ENCODE assay signal across 1 cellular context in the genomic region with DNA sequence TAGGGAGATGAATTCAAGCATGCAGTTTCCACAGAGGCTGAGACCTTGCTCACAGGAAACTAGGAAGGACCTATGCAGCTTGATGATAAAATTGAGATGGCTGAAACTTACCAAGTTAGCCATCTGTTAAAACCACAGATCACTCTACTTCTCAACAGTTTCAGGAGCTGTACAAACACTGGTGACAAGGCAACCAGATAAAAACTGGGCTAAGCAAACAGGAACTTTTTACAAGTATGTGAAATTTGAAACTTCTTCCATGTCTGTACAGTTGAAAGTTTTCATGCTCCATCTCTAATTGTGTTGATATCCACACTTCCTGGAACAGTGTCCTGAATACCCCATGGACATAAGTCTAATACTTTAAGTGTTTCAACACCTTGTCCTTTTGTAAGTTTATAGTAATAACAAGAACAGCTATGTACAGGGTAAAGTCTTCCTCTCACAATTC.
TF ChIP-seq lines count a peak whose summit lies in the region.

No MANE protein-coding gene starts in this region.

TF ChIP-seq in K562, 482 proteins besides CTCF, POLR2A, EP300 and RAD21 (continued from another document and continues in another):
- TF ChIP-seq, protein P1, sequence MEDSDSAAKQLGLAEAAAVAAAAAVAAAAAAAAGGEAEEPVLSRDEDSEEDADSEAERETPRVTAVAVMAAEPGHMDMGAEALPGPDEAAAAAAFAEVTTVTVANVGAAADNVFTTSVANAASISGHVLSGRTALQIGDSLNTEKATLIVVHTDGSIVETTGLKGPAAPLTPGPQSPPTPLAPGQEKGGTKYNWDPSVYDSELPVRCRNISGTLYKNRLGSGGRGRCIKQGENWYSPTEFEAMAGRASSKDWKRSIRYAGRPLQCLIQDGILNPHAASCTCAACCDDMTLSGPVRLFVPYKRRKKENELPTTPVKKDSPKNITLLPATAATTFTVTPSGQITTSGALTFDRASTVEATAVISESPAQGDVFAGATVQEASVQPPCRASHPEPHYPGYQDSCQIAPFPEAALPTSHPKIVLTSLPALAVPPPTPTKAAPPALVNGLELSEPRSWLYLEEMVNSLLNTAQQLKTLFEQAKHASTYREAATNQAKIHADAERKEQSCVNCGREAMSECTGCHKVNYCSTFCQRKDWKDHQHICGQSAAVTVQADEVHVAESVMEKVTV (CRISPR knock-in tag; IDR thresholded peaks at IDR 0.05) = 0 out of 2 replicates have a peak, but pooled peaks have one; percentile 6
- no peak for TF ChIP-seq TCF7L2 (IDR thresholded peaks at IDR 0.05; ENCODE audit: low read depth, low read length)
- TF ChIP-seq ZNF184 (CRISPR knock-in tag; IDR thresholded peaks at IDR 0.05) = no peak
- peak; percentile 85 for TF ChIP-seq SMARCE1 (IDR thresholded peaks at IDR 0.05)
- peak; percentile 91 for TF ChIP-seq ARID1B (IDR thresholded peaks at IDR 0.05)
- TF ChIP-seq ASH1L (IDR thresholded peaks at IDR 0.05; ENCODE audit: borderline replicate concordance, low read depth, partially characterized antibody) = no peak
- TF ChIP-seq JUND (IDR thresholded peaks at IDR 0.05; ENCODE audit: borderline replicate concordance, low read depth, low read length) = peak; percentile 60; the same call in 1 of the 2 replicates
- peak; percentile 62; the same call in 1 of the 3 replicates for TF ChIP-seq JUND (tag; IDR thresholded peaks at IDR 0.05; ENCODE audit: borderline replicate concordance, low read depth, low read length)
- TF ChIP-seq BRD9 (IDR thresholded peaks at IDR 0.05; ENCODE audit: low read depth, partially characterized antibody) = peak; percentile 50
- no peak for TF ChIP-seq SPI1 (IDR thresholded peaks at IDR 0.05; ENCODE audit: borderline replicate concordance, low read depth, low read length)
- TF ChIP-seq FOXM1 (IDR thresholded peaks at IDR 0.05; ENCODE audit: low read depth) = peak; percentile 74
- TF ChIP-seq FOXM1 (CRISPR knock-in tag; IDR thresholded peaks at IDR 0.05; ENCODE audit: low read depth) = no peak
- TF ChIP-seq, protein P2, sequence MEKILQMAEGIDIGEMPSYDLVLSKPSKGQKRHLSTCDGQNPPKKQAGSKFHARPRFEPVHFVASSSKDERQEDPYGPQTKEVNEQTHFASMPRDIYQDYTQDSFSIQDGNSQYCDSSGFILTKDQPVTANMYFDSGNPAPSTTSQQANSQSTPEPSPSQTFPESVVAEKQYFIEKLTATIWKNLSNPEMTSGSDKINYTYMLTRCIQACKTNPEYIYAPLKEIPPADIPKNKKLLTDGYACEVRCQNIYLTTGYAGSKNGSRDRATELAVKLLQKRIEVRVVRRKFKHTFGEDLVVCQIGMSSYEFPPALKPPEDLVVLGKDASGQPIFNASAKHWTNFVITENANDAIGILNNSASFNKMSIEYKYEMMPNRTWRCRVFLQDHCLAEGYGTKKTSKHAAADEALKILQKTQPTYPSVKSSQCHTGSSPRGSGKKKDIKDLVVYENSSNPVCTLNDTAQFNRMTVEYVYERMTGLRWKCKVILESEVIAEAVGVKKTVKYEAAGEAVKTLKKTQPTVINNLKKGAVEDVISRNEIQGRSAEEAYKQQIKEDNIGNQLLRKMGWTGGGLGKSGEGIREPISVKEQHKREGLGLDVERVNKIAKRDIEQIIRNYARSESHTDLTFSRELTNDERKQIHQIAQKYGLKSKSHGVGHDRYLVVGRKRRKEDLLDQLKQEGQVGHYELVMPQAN (IDR thresholded peaks at IDR 0.05; ENCODE audit: borderline replicate concordance) = no peak
- peak; percentile 80 for TF ChIP-seq CBFA2T2 (conservative IDR thresholded peaks at IDR 0.05)
- no peak for TF ChIP-seq WHSC1 (IDR thresholded peaks at IDR 0.05; ENCODE audit: low read length)
- TF ChIP-seq CTBP1 (IDR thresholded peaks at IDR 0.05; ENCODE audit: borderline replicate concordance) = peak; percentile 49; the same call in 1 of the 2 replicates
- TF ChIP-seq, protein P3, sequence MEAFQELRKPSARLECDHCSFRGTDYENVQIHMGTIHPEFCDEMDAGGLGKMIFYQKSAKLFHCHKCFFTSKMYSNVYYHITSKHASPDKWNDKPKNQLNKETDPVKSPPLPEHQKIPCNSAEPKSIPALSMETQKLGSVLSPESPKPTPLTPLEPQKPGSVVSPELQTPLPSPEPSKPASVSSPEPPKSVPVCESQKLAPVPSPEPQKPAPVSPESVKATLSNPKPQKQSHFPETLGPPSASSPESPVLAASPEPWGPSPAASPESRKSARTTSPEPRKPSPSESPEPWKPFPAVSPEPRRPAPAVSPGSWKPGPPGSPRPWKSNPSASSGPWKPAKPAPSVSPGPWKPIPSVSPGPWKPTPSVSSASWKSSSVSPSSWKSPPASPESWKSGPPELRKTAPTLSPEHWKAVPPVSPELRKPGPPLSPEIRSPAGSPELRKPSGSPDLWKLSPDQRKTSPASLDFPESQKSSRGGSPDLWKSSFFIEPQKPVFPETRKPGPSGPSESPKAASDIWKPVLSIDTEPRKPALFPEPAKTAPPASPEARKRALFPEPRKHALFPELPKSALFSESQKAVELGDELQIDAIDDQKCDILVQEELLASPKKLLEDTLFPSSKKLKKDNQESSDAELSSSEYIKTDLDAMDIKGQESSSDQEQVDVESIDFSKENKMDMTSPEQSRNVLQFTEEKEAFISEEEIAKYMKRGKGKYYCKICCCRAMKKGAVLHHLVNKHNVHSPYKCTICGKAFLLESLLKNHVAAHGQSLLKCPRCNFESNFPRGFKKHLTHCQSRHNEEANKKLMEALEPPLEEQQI (IDR thresholded peaks at IDR 0.05) = no peak
- no peak for TF ChIP-seq KAT2B (IDR thresholded peaks at IDR 0.05; ENCODE audit: low read depth, low read length)
- no peak for TF ChIP-seq SMC3 (conservative IDR thresholded peaks at IDR 0.05; ENCODE audit: insufficient read depth, low read depth, low read length)
- peak; percentile 9; the same call in 1 of the 2 replicates for TF ChIP-seq CEBPB (tag; IDR thresholded peaks at IDR 0.05)
- TF ChIP-seq ZNF444 (CRISPR knock-in tag; IDR thresholded peaks at IDR 0.05) = no peak
- peak; percentile 54 for TF ChIP-seq RFX1 (IDR thresholded peaks at IDR 0.05)
- TF ChIP-seq ZNF764 (CRISPR knock-in tag; IDR thresholded peaks at IDR 0.05; ENCODE audit: low read depth) = no peak
- peak; percentile 65 for TF ChIP-seq GATA2 (CRISPR knock-in tag; IDR thresholded peaks at IDR 0.05)
- no peak for TF ChIP-seq MCM7 (IDR thresholded peaks at IDR 0.05)
- TF ChIP-seq ZNF445 (CRISPR knock-in tag; IDR thresholded peaks at IDR 0.05; ENCODE audit: low read depth) = no peak
- TF ChIP-seq CREB1 (IDR thresholded peaks at IDR 0.05) = peak; percentile 27; the same call in 1 of the 2 replicates
- TF ChIP-seq CREB1 (CRISPR knock-in tag; IDR thresholded peaks at IDR 0.05) = no peak
- TF ChIP-seq ESRRB (CRISPR knock-in tag; IDR thresholded peaks at IDR 0.05; ENCODE audit: borderline replicate concordance) = no peak
- no peak for TF ChIP-seq RHOXF2B (CRISPR knock-in tag; conservative IDR thresholded peaks at IDR 0.05)
- peak; percentile 60 for TF ChIP-seq CCNT2 (IDR thresholded peaks at IDR 0.05; ENCODE audit: borderline replicate concordance, extremely low read depth, insufficient read length, low read depth, low read length)
- TF ChIP-seq, protein P4, sequence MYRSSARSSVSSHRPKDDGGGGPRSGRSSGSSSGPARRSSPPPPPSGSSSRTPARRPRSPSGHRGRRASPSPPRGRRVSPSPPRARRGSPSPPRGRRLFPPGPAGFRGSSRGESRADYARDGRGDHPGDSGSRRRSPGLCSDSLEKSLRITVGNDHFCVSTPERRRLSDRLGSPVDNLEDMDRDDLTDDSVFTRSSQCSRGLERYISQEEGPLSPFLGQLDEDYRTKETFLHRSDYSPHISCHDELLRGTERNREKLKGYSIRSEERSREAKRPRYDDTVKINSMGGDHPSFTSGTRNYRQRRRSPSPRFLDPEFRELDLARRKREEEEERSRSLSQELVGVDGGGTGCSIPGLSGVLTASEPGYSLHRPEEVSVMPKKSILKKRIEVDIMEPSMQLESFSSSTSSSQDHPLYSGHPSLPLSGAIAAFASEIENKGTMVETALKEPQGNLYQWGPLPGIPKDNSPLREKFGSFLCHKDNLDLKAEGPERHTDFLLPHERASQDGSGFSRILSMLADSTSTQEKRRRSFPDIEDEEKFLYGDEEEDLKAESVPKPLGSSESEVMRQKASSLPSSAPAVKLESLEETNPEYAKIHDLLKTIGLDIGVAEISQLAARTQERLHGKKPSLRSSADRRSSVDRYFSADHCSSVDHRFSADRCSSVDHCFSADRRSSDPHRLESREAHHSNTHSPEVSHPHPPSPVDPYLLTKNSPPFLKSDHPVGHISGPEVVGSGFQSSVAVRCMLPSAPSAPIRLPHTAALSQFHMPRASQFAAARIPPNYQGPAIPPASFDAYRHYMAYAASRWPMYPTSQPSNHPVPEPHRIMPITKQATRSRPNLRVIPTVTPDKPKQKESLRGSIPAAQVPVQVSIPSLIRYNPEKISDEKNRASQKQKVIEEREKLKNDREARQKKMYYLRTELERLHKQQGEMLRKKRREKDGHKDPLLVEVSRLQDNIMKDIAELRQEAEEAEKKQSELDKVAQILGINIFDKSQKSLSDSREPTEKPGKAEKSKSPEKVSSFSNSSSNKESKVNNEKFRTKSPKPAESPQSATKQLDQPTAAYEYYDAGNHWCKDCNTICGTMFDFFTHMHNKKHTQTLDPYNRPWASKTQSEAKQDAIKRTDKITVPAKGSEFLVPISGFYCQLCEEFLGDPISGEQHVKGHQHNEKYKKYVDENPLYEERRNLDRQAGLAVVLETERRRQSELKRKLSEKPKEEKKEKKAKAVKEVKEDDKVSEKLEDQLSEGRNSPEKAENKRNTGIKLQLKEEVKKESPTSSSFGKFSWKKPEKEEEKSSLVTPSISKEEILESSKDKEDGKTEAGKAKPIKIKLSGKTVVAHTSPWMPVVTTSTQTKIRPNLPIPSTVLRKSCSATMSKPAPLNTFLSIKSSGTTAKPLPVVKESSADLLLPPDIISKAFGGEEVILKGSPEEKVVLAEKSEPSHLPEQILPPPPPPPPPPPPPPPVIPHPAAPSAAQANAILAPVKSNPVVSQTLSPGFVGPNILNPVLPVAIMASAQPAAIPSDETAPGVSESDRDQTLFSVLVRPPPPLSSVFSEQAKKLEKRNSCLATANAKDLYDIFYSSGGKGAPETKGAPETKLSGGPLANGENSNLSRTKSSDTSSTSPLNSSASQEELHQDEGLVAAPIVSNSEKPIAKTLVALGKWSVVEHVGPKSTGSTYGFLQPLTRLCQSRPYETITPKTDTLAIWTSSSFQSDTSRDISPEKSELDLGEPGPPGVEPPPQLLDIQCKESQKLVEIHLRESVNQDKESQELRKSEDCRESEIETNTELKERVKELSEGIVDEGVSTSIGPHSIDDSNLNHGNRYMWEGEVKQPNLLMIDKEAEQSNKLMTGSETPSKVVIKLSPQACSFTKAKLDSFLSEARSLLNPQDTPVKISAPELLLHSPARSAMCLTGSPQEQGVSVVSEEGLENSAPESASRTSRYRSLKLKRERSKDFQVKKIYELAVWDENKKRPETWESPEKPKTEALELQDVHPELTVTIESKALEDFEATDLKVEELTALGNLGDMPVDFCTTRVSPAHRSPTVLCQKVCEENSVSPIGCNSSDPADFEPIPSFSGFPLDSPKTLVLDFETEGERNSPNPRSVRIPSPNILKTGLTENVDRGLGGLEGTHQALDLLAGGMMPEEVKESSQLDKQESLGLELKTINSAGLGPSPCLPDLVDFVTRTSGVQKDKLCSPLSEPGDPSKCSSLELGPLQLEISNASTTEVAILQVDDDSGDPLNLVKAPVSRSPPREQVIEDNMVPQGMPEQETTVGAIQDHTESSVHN (IDR thresholded peaks at IDR 0.05; ENCODE audit: borderline replicate concordance in 1 of 2, low read depth in 1 of 2) = 0 out of 4 replicates have a peak, but pooled peaks of 1 of the 2 experiments have one; percentile 15
- TF ChIP-seq MIER1 (IDR thresholded peaks at IDR 0.05; ENCODE audit: low read depth) = no peak
- TF ChIP-seq, protein P5, sequence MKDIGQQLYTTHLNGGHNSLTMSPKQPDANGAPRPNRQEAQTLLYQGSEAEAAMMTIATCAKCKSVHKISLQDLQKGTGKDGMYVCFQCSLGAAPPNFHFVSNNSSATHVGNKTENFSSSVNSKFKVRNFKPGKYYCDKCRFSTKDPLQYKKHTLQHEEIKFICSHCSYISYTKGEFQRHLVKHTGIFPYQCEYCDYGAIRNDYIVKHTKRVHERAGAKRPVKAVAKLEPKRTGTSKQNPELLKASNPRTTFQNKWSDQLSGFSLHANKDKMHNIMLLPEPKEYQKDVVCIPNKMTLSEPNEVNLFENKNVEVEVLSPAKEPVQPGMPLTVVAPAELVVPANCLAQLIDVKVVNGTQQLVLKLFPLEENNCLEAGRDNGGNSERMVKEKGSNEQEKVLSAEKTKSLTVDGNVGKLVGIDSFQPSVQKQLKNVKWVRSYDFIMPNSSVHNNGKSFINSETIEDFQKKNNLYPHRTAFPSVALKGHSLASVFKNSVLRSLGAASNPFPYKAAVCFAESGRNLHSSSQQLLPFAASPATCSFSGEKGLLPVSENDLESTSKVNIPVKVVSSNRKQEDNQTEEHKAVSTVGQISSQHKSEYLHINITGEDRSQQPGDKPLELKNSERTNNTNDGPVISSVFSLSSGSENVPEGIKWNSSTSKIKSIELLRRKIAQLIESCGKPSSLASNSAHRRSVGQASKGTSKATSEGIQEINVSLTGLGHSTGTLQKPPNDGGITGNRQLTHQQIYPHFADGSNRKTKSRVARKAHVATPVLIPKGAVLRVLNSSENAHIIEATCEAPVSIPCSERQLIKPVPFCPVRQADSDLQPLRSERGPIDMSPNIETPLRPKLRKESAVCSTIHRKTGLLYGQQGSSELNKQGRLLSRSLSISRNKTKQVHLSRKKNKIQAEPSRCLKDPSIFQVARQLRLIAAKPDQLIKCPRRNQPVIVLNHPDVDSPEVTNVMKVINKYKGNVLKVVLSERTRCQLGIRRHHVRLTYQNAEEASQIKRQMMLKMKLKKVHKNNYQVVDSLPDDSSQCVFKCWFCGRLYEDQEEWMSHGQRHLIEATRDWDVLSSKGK (CRISPR knock-in tag; IDR thresholded peaks at IDR 0.05) = no peak
- peak; percentile 90 for TF ChIP-seq TCF3 (CRISPR knock-in tag; IDR thresholded peaks at IDR 0.05)
- no peak for TF ChIP-seq ATF1 (CRISPR knock-in tag; IDR thresholded peaks at IDR 0.05)
- peak; percentile 49; the same call in 1 of the 2 replicates for TF ChIP-seq ATF1 (tag; IDR thresholded peaks at IDR 0.05)
- peak; percentile 45; the same call in 1 of the 2 replicates for TF ChIP-seq NFIC (IDR thresholded peaks at IDR 0.05)
- peak; percentile 91 for TF ChIP-seq CBFA2T3 (IDR thresholded peaks at IDR 0.05)
- TF ChIP-seq, protein P6, sequence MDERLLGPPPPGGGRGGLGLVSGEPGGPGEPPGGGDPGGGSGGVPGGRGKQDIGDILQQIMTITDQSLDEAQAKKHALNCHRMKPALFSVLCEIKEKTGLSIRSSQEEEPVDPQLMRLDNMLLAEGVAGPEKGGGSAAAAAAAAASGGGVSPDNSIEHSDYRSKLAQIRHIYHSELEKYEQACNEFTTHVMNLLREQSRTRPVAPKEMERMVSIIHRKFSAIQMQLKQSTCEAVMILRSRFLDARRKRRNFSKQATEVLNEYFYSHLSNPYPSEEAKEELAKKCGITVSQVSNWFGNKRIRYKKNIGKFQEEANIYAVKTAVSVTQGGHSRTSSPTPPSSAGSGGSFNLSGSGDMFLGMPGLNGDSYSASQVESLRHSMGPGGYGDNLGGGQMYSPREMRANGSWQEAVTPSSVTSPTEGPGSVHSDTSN (CRISPR knock-in tag; IDR thresholded peaks at IDR 0.05; ENCODE audit: low read depth) = no peak
- TF ChIP-seq, protein P6 (tag; conservative IDR thresholded peaks at IDR 0.05; ENCODE audit: low read depth) = peak; percentile 50; the same call in 1 of the 2 replicates
- TF ChIP-seq GABPB2 (CRISPR knock-in tag; conservative IDR thresholded peaks at IDR 0.05) = no peak
